ENCODE assay signal across 30 cellular contexts in the genomic region with DNA sequence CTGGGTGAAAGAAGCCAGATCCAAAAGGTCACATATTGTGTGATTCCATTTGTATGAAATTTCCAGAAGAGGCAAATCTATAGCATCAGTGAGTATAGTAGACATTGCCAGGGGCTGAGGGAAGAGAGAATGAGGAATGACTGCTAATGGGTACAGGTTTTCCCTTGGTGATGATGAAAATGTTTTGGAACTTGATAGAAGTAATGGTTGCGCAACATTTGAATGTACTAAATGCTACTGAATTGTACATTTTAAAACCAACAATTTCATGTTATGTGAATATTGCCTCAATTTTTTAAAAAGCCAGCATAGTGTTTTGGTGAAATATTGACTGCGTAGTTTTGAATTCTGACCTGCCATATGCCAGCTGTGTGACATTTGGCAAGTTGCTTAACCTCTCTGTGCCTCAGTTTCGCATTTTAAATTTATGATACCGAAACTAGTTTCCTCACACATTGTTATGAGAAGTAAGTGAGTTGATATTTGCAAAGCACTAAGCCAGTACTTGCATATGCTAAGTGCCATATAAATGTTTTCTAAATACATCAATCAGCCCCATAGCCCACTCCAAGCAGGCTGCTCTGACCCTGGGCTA.
"Had no signal": no experiment of that assay in that cellular context is flagged by ENCODE, and none has a peak within 500 bp of the region (broad histone marks: within the 10 kb centered on the region; RNA-seq: fewer than 3 reads in every experiment).

No MANE protein-coding gene starts in this region.

- H3K4me1 Mint-ChIP-seq: activated CD4-positive, alpha-beta T cell treated with anti-CD3 and anti-CD28 coated beads, Interleukin-2, amount 10 ng/mL, durations not matched to agents 7 days and 5 days; central memory CD8-positive, alpha-beta T cell had no signal

- H3K36me3 ChIP-seq: brain microvascular endothelial cell, cardiac muscle cell, colonic mucosa had no signal

- H3K9me3 Mint-ChIP-seq: activated CD4-positive, alpha-beta memory T cell treated with anti-CD3 and anti-CD28 coated beads for 36 hours; activated CD4-positive, alpha-beta T cell treated with anti-CD3 and anti-CD28 coated beads, Interleukin-2, amount 10 ng/mL, durations not matched to agents 7 days and 5 days; activated naive CD4-positive, alpha-beta T cell treated with anti-CD3 and anti-CD28 coated beads for 36 hours; activated naive CD4-positive, alpha-beta T cell treated with anti-CD3 and anti-CD28 coated beads, Interleukin-2, amount 50 U/mL, for 72 hours; activated T-cell treated with anti-CD3 and anti-CD28 coated beads, Interleukin-2, amount 50 U/mL, for 4 hours; activated T-helper 1 cell treated with anti-CD3 and anti-CD28 coated beads, Interleukin-12 subunit alpha, Interleukin-12 subunit beta, Interleukin-2, Interleukin-4 antibody, amounts not matched to agents 30 ng/mL and 10 ng/mL and 1 ng/mL, durations not matched to agents 14 hours and 24 hours and 36 hours; central memory CD8-positive, alpha-beta T cell had no signal

- ATAC-seq: activated naive CD4-positive, alpha-beta T cell treated with anti-CD3 and anti-CD28 coated beads, Interleukin-2, amount 50 U/mL, for 72 hours; activated T-cell treated with anti-CD3 and anti-CD28 coated beads, Interleukin-2, amount 50 U/mL, for 4 hours had no signal

- H3K27ac ChIP-seq: brain microvascular endothelial cell, cardiac muscle cell, colonic mucosa, VCaP had no signal

- H3K36me3 Mint-ChIP-seq: activated CD4-positive, alpha-beta memory T cell treated with anti-CD3 and anti-CD28 coated beads for 36 hours; activated naive CD4-positive, alpha-beta T cell treated with anti-CD3 and anti-CD28 coated beads, Interleukin-2, amount 50 U/mL, for 72 hours had no signal

- H3K4me1 ChIP-seq: colonic mucosa had no signal

- H3K27ac Mint-ChIP-seq: activated CD4-positive, alpha-beta memory T cell treated with anti-CD3 and anti-CD28 coated beads for 36 hours; activated CD4-positive, alpha-beta T cell treated with anti-CD3 and anti-CD28 coated beads, Interleukin-2, amount 10 ng/mL, durations not matched to agents 7 days and 5 days; activated naive CD4-positive, alpha-beta T cell treated with anti-CD3 and anti-CD28 coated beads for 36 hours; activated naive CD4-positive, alpha-beta T cell treated with anti-CD3 and anti-CD28 coated beads, Interleukin-2, amount 50 U/mL, for 72 hours; activated T-helper 1 cell treated with anti-CD3 and anti-CD28 coated beads, Interleukin-12 subunit alpha, Interleukin-12 subunit beta, Interleukin-2, Interleukin-4 antibody, amounts not matched to agents 30 ng/mL and 10 ng/mL and 1 ng/mL, durations not matched to agents 14 hours and 24 hours and 36 hours had no signal

- H3K27me3 ChIP-seq: brain microvascular endothelial cell, cardiac muscle cell, colonic mucosa had no signal

- DNase-seq: activated CD4-positive, alpha-beta memory T cell treated with anti-CD3 and anti-CD28 coated beads for 36 hours; activated CD4-positive, alpha-beta T cell treated with anti-CD3 and anti-CD28 coated beads, Interleukin-2, amount 10 ng/mL, durations not matched to agents 7 days and 5 days; activated CD4-positive, CD25-positive, alpha-beta regulatory T cell; activated CD8-positive, alpha-beta memory T cell treated with anti-CD3 and anti-CD28 coated beads, Interleukin-2, amount 50 U/mL, for 4 hours; activated gamma-delta T cell treated with Interleukin-2 at 50 U/mL for 16 hours; activated naive CD4-positive, alpha-beta T cell treated with anti-CD3 and anti-CD28 coated beads for 36 hours; activated T-cell treated with anti-CD3 and anti-CD28 coated beads for 4 hours; activated T-cell treated with anti-CD3 and anti-CD28 coated beads, Interleukin-2, amount 50 U/mL, for 4 hours; amniotic stem cell; aorta; brain microvascular endothelial cell; colonic mucosa; Karpas-422; MV-4-11; NCI-H1436 treated with DMSO at 0.1 percent for 48 hours; NCI-H1694 treated with DMSO at 0.1 percent for 48 hours; NCI-H510A; NCI-H526; NCI-H748 treated with DMSO at 0.1 percent for 48 hours; NK-92 treated with Interleukin-12 subunit alpha and Interleukin-12 subunit beta, amount 100 ng/mL, for 24 hours; Right ventricle myocardium superior; SW 1271; T-helper 1 cell; T-helper 2 cell; T-helper 9 cell had no signal

- H3K4me3 Mint-ChIP-seq: activated CD4-positive, alpha-beta memory T cell treated with anti-CD3 and anti-CD28 coated beads for 36 hours; activated CD4-positive, alpha-beta T cell treated with anti-CD3 and anti-CD28 coated beads, Interleukin-2, amount 10 ng/mL, durations not matched to agents 7 days and 5 days; activated naive CD4-positive, alpha-beta T cell treated with anti-CD3 and anti-CD28 coated beads for 36 hours; activated T-cell treated with anti-CD3 and anti-CD28 coated beads, Interleukin-2, amount 50 U/mL, for 4 hours; activated T-helper 1 cell treated with anti-CD3 and anti-CD28 coated beads, Interleukin-12 subunit alpha, Interleukin-12 subunit beta, Interleukin-2, Interleukin-4 antibody, amounts not matched to agents 30 ng/mL and 10 ng/mL and 1 ng/mL, durations not matched to agents 14 hours and 24 hours and 36 hours; central memory CD8-positive, alpha-beta T cell had no signal

- H3K4me3 ChIP-seq: cardiac muscle cell, colonic mucosa had no signal

- H3K9me3 ChIP-seq: colonic mucosa had no signal
